Comparison of ENCODE assay signal across 1 cellular context in genomic region chr14:64504897-64505771, GRCh38.
A peak's percentile ranks its signal among the peaks of the same experiment; 100 is the strongest.
TF ChIP-seq lines count a peak whose summit lies in the region.

No MANE protein-coding gene starts in this region.

TF ChIP-seq in HepG2, 621 proteins besides CTCF, POLR2A, EP300 and RAD21 (continued from another document and continues in another):
- TF ChIP-seq CEBPZ (IDR thresholded peaks at IDR 0.05; ENCODE audit: low read length) (no peak), ZNF674 (CRISPR knock-in tag; IDR thresholded peaks at IDR 0.05; ENCODE audit: low read depth) (no peak), CCAR2 (optimal IDR thresholded peaks at IDR 0.05; ENCODE audit: low read depth, low read length) (no peak), RBM39 (IDR thresholded peaks at IDR 0.05; ENCODE audit: low read depth, low read length, poor library complexity, severe bottlenecking) (no peak), ZNF20 (CRISPR knock-in tag; IDR thresholded peaks at IDR 0.05) (no peak), ZNF24 (IDR thresholded peaks at IDR 0.05) (no peak), ZNF501 (CRISPR knock-in tag; IDR thresholded peaks at IDR 0.05) (no peak), KAT7 (CRISPR knock-in tag; IDR thresholded peaks at IDR 0.05; ENCODE audit: borderline replicate concordance) (no peak), ZNF468 (CRISPR knock-in tag; IDR thresholded peaks at IDR 0.05) (no peak), MEIS1 (CRISPR knock-in tag; IDR thresholded peaks at IDR 0.05; ENCODE audit: borderline replicate concordance) (no peak), ZSCAN29 (CRISPR knock-in tag; conservative IDR thresholded peaks at IDR 0.05) (no peak), FOXC1 (CRISPR knock-in tag; IDR thresholded peaks at IDR 0.05; ENCODE audit: borderline replicate concordance) (no peak), GTF2F1 (IDR thresholded peaks at IDR 0.05; ENCODE audit: low read length) (no peak), ZBTB7B (CRISPR knock-in tag; IDR thresholded peaks at IDR 0.05) (no peak), GABPA (IDR thresholded peaks at IDR 0.05; ENCODE audit: low read depth, low read length) (no peak), GABPA (CRISPR knock-in tag; IDR thresholded peaks at IDR 0.05; ENCODE audit: low read depth) (no peak), RXRB (CRISPR knock-in tag; IDR thresholded peaks at IDR 0.05; ENCODE audit: borderline replicate concordance) (no peak), ZNF83 (CRISPR knock-in tag; IDR thresholded peaks at IDR 0.05; ENCODE audit: borderline replicate concordance) (no peak), ZNF615 (CRISPR knock-in tag; IDR thresholded peaks at IDR 0.05; ENCODE audit: borderline replicate concordance) (0 out of 2 replicates have a peak, but pooled peaks have one; percentile 57), ATF7-NPFF (CRISPR knock-in tag; IDR thresholded peaks at IDR 0.05; ENCODE audit: low read depth) (no peak; the same call in none of the 2 replicates), KDM5A (IDR thresholded peaks at IDR 0.05; ENCODE audit: borderline replicate concordance, low read length) (peak; percentile 23; the same call in 1 of the 2 replicates), BRCA1 (CRISPR knock-in tag; IDR thresholded peaks at IDR 0.05) (no peak), ZNF281 (CRISPR knock-in tag; IDR thresholded peaks at IDR 0.05; ENCODE audit: borderline replicate concordance) (peak; percentile 66), SMAD3 (CRISPR knock-in tag; IDR thresholded peaks at IDR 0.05) (no peak), ZFX (CRISPR knock-in tag; IDR thresholded peaks at IDR 0.05; ENCODE audit: low read depth) (peak; percentile 57), NR1H2 (CRISPR knock-in tag; IDR thresholded peaks at IDR 0.05; ENCODE audit: borderline replicate concordance, low read depth) (no peak), ZBTB43 (CRISPR knock-in tag; conservative IDR thresholded peaks at IDR 0.05) (no peak), ZNF691 (CRISPR knock-in tag; IDR thresholded peaks at IDR 0.05; ENCODE audit: borderline replicate concordance, low read depth) (no peak), MAFK (conservative IDR thresholded peaks at IDR 0.05 in 1 of 2, IDR thresholded peaks at IDR 0.05 in 1 of 2; ENCODE audit: low read length in 2 of 2) (no peak), ZNF549 (CRISPR knock-in tag; IDR thresholded peaks at IDR 0.05) (no peak), BRD4 (CRISPR knock-in tag; IDR thresholded peaks at IDR 0.05) (no peak), ATRX (CRISPR knock-in tag; IDR thresholded peaks at IDR 0.05; ENCODE audit: borderline replicate concordance) (no peak), AKAP8 (CRISPR knock-in tag; IDR thresholded peaks at IDR 0.05) (peak; percentile 41; the same call in 1 of the 2 replicates), ELK4 (CRISPR knock-in tag; IDR thresholded peaks at IDR 0.05; ENCODE audit: borderline replicate concordance) (no peak), IRX3 (CRISPR knock-in tag; IDR thresholded peaks at IDR 0.05; ENCODE audit: borderline replicate concordance, low read depth) (peak; percentile 46; the same call in 1 of the 2 replicates), ZNF234 (CRISPR knock-in tag; conservative IDR thresholded peaks at IDR 0.05) (no peak), CENPX (CRISPR knock-in tag; IDR thresholded peaks at IDR 0.05) (no peak), PHF8 (CRISPR knock-in tag; IDR thresholded peaks at IDR 0.05) (peak; percentile 67), ZFYVE20 (CRISPR knock-in tag; IDR thresholded peaks at IDR 0.05; ENCODE audit: borderline replicate concordance, low read depth) (no peak), CREBL2 (CRISPR knock-in tag; IDR thresholded peaks at IDR 0.05; ENCODE audit: borderline replicate concordance) (no peak), SNAI1 (CRISPR knock-in tag; IDR thresholded peaks at IDR 0.05; ENCODE audit: borderline replicate concordance) (no peak), SUZ12 (IDR thresholded peaks at IDR 0.05; ENCODE audit: low read depth, low read length) (no peak), ZBTB37 (CRISPR knock-in tag; IDR thresholded peaks at IDR 0.05) (no peak), NAIF1 (CRISPR knock-in tag; IDR thresholded peaks at IDR 0.05; ENCODE audit: borderline replicate concordance) (no peak; the same call in 1 of the 2 replicates), ZNF382 (CRISPR knock-in tag; IDR thresholded peaks at IDR 0.05; ENCODE audit: borderline replicate concordance) (no peak), SNAPC5 (CRISPR knock-in tag; IDR thresholded peaks at IDR 0.05; ENCODE audit: borderline replicate concordance) (no peak), ZNF639 (CRISPR knock-in tag; conservative IDR thresholded peaks at IDR 0.05) (no peak), MAX (IDR thresholded peaks at IDR 0.05) (no peak; the same call in 1 of the 2 replicates), PRMT3 (CRISPR knock-in tag; IDR thresholded peaks at IDR 0.05; ENCODE audit: borderline replicate concordance, low read depth) (no peak), ZNF512B (CRISPR knock-in tag; IDR thresholded peaks at IDR 0.05; ENCODE audit: borderline replicate concordance) (no peak), U2AF2 (IDR thresholded peaks at IDR 0.05; ENCODE audit: low read depth, low read length) (no peak)
